In genomic region chr13:36418022-36418805, GRCh38 we compare ENCODE assay signal across 1 cellular context.
TF ChIP-seq lines count a peak whose summit lies in the region.

No MANE protein-coding gene starts in this region.

TF ChIP-seq in GM12878, 131 proteins besides CTCF, POLR2A, EP300 and RAD21 (continued from another document and continues in another):
- TF ChIP-seq JUND (IDR thresholded peaks at IDR 0.05; ENCODE audit: low read depth, low read length) = peak; percentile 35; the same call in 1 of the 2 replicates
- TF ChIP-seq BCL11A (IDR thresholded peaks at IDR 0.05; ENCODE audit: low read depth, low read length) = 0 out of 2 replicates have a peak, but pooled peaks have one; percentile 30
- TF ChIP-seq BCL3 (IDR thresholded peaks at IDR 0.05; ENCODE audit: borderline replicate concordance, insufficient read depth, low read depth, low read length, poor library complexity, severe bottlenecking) = no peak
- TF ChIP-seq WRNIP1 (IDR thresholded peaks at IDR 0.05; ENCODE audit: borderline replicate concordance, low read depth, low read length) = no peak
- no peak for TF ChIP-seq POLR2AphosphoS5 (IDR thresholded peaks at IDR 0.05; ENCODE audit: low read length)
- no peak for TF ChIP-seq ASH2L (IDR thresholded peaks at IDR 0.05; ENCODE audit: borderline replicate concordance, low read depth)
- TF ChIP-seq RELA (IDR thresholded peaks at IDR 0.05; ENCODE audit: borderline replicate concordance, partially characterized antibody) = no peak
- no peak for TF ChIP-seq PBX3 (IDR thresholded peaks at IDR 0.05; ENCODE audit: insufficient replicate concordance, low read depth, low read length)
- TF ChIP-seq ZNF24 (IDR thresholded peaks at IDR 0.05) = no peak
- TF ChIP-seq TCF12 (IDR thresholded peaks at IDR 0.05; ENCODE audit: low read depth, low read length) = peak; percentile 79; the same call in 1 of the 2 replicates
- no peak for TF ChIP-seq PRDM15 (CRISPR knock-in tag; IDR thresholded peaks at IDR 0.05)
- no peak for TF ChIP-seq E4F1 (IDR thresholded peaks at IDR 0.05; ENCODE audit: borderline replicate concordance, partially characterized antibody)
- TF ChIP-seq FOXM1 (IDR thresholded peaks at IDR 0.05; ENCODE audit: low read depth, low read length) = peak; percentile 52; the same call in 1 of the 2 replicates
- TF ChIP-seq MEF2A (IDR thresholded peaks at IDR 0.05; ENCODE audit: insufficient read depth, low read depth, low read length) = no peak
- TF ChIP-seq ZNF592 (IDR thresholded peaks at IDR 0.05) = no peak
- TF ChIP-seq CHD4 (IDR thresholded peaks at IDR 0.05) = no peak
- TF ChIP-seq PML (IDR thresholded peaks at IDR 0.05; ENCODE audit: low read length) = no peak
- peak; percentile 50; the same call in 1 of the 2 replicates for TF ChIP-seq RELB (IDR thresholded peaks at IDR 0.05; ENCODE audit: low read depth)
- no peak for TF ChIP-seq ZBTB40 (IDR thresholded peaks at IDR 0.05; ENCODE audit: borderline replicate concordance)
- peak; percentile 54; the same call in 1 of the 2 replicates for TF ChIP-seq ZBED1 (IDR thresholded peaks at IDR 0.05; ENCODE audit: borderline replicate concordance)
- TF ChIP-seq CEBPB (IDR thresholded peaks at IDR 0.05; ENCODE audit: borderline replicate concordance in 1 of 2, low read depth in 2 of 2, low read length in 2 of 2) = no peak
- TF ChIP-seq REST (IDR thresholded peaks at IDR 0.05; ENCODE audit: low read depth, low read length) = no peak
- TF ChIP-seq KAT2A (conservative IDR thresholded peaks at IDR 0.05; ENCODE audit: control insufficient read depth, low read depth, low read length) = no peak
- no peak for TF ChIP-seq TBL1XR1 (IDR thresholded peaks at IDR 0.05; ENCODE audit: low read depth, low read length)
- peak; percentile 70 for TF ChIP-seq NR2F1 (conservative IDR thresholded peaks at IDR 0.05)
- no peak for TF ChIP-seq NR2C2 (IDR thresholded peaks at IDR 0.05; ENCODE audit: borderline replicate concordance, control insufficient read depth, insufficient read length, low read depth)
- TF ChIP-seq RAD51 (IDR thresholded peaks at IDR 0.05) = no peak
- TF ChIP-seq YY1 (IDR thresholded peaks at IDR 0.05; ENCODE audit: low read depth, low read length) = no peak
- TF ChIP-seq SIX5 (IDR thresholded peaks at IDR 0.05; ENCODE audit: low read depth, low read length, severe bottlenecking) = no peak
